In genomic region chr6:98179606-98180005, GRCh38 we compare ENCODE assay signal across 22 cellular contexts.
"Had no signal": no experiment of that assay in that cellular context is flagged by ENCODE, and none has a peak within 500 bp of the region (broad histone marks: within the 10 kb centered on the region; RNA-seq: fewer than 3 reads in every experiment).

No MANE protein-coding gene starts in this region.

- H3K4me1 Mint-ChIP-seq: endodermal cell had no signal

- H3K36me3 ChIP-seq: colonic mucosa, esophagus squamous epithelium, gastrocnemius medialis, heart right ventricle, left lung, lower lobe of right lung had no signal

- H3K4me1 ChIP-seq: colonic mucosa, esophagus squamous epithelium, gastrocnemius medialis, heart right ventricle, left lung, lower lobe of right lung had no signal

- H3K27me3 ChIP-seq: colonic mucosa, esophagus squamous epithelium, gastrocnemius medialis, heart right ventricle, left lung had no signal

- H3K9me3 ChIP-seq: colonic mucosa, esophagus squamous epithelium, gastrocnemius medialis, lower lobe of right lung had no signal

- H3K4me3 Mint-ChIP-seq: dendritic cell treated with granulocyte-macrophage colony-stimulating factor and Interleukin-4, amounts not matched to agents 40 ng/mL and 50 ng/mL, for 4 days; effector memory CD8-positive, alpha-beta T cell; endodermal cell had no signal

- H3K27ac Mint-ChIP-seq: dendritic cell treated with granulocyte-macrophage colony-stimulating factor and Interleukin-4, amounts not matched to agents 40 ng/mL and 50 ng/mL, for 4 days; effector memory CD8-positive, alpha-beta T cell; endodermal cell had no signal

- H3K4me3 ChIP-seq: colonic mucosa, esophagus squamous epithelium, gastrocnemius medialis, heart right ventricle, left lung, lower lobe of right lung had no signal

- DNase-seq: colonic mucosa; cortex of kidney; effector CD8-positive, alpha-beta T cell; effector memory CD8-positive, alpha-beta T cell; endodermal cell; erythroblast; esophagus squamous epithelium; foreskin fibroblast; foreskin melanocyte; gastrocnemius medialis; glutamatergic neuron; heart right ventricle; hippocampal formation; left cardiac atrium; left ventricle myocardium superior; lower lobe of right lung; mesenchymal stem cell; midbrain had no signal

- ATAC-seq: effector memory CD8-positive, alpha-beta T cell; esophagus mucosa; gastrocnemius medialis; heart right ventricle; left cardiac atrium; left lung; left ventricle myocardium superior; lower lobe of right lung had no signal

- H3K27ac ChIP-seq: colonic mucosa, epithelial cell of prostate, esophagus squamous epithelium, gastrocnemius medialis, heart right ventricle, left lung, lower lobe of right lung had no signal
